28 cellular contexts compared by ENCODE assay signal in genomic region chr4:68434277-68434676, GRCh38. TPM values are rescaled to one million over a fixed set of nuclear protein-coding genes. Genes with fewer than 3 reads are reported as not detected.
"Had no signal": no experiment of that assay in that cellular context is flagged by ENCODE, and none has a peak within 500 bp of the region (broad histone marks: within the 10 kb centered on the region; RNA-seq: fewer than 3 reads in every experiment).

No MANE protein-coding gene starts in this region.

- H3K36me3 ChIP-seq: stomach, suprapubic skin, thoracic aorta, thyroid gland, tibial artery, tibial nerve, transverse colon, upper lobe of left lung, upper lobe of right lung, uterus, vagina had no signal

- H3K27ac ChIP-seq: stomach, suprapubic skin, testis, thoracic aorta, thyroid gland, tibial artery, tibial nerve, transverse colon, upper lobe of left lung, upper lobe of right lung, uterus, vagina had no signal

- FAIRE-seq: urothelium cell line had no signal

- H3K27me3 ChIP-seq: stomach, suprapubic skin, testis, thyroid gland, tibial artery, tibial nerve, transverse colon, upper lobe of left lung, upper lobe of right lung, uterus, vagina had no signal

- H3K4me3 ChIP-seq: stomach, suprapubic skin, testis, thoracic aorta, thyroid gland, tibial artery, tibial nerve, transverse colon, upper lobe of left lung, upper lobe of right lung, uterus, vagina had no signal

- DNase-seq: stimulated activated CD4-positive, alpha-beta T cell treated with anti-CD3 and anti-CD28 coated beads, Interleukin-2, amount 100 ng/mL, for 48 hours; stimulated activated CD4-positive, alpha-beta T cell treated with anti-CD3 and anti-CD28 coated beads, Interleukin-4, amount 100 ng/mL, for 1 hour; stimulated activated CD4-positive, alpha-beta T cell treated with anti-CD3 and anti-CD28 coated beads, Interleukin-4, amount 100 ng/mL, for 24 hours; stimulated activated CD4-positive, alpha-beta T cell treated with anti-CD3 and anti-CD28 coated beads, Interleukin-4, amount 100 ng/mL, for 4 hours; stimulated activated CD8-positive, alpha-beta memory T cell treated with anti-CD3 and anti-CD28 coated beads, Interleukin-4, amount 100 ng/mL, for 48 hours; stimulated activated naive B cell treated with anti-CD40 and anti-IgM and Interleukin-4, amounts not matched to agents 10 μg/mL and 1 μg/mL and 100 μg/mL, for 72 hours; stimulated activated naive CD4-positive, alpha-beta T cell; stimulated activated naive CD4-positive, alpha-beta T cell treated with Interleukin-2 at 50 U/mL for 16 hours; stimulated activated naive CD8-positive, alpha-beta T cell treated with anti-CD3 and anti-CD28 coated beads, Interleukin-15, amount 100 ng/mL, for 72 hours; stimulated activated naive CD8-positive, alpha-beta T cell treated with anti-CD3 and anti-CD28 coated beads, Interleukin-15, Interleukin-2, amounts not matched to agents 100 U/mL and 50 U/mL, for 24 hours; stomach; substantia nigra; testis; thyroid gland; tibial artery; transverse colon; upper lobe of left lung; upper lobe of right lung; uterus had no signal

- H3K4me1 ChIP-seq: stomach, suprapubic skin, testis, thyroid gland, tibial artery, transverse colon, upper lobe of left lung, upper lobe of right lung, uterus, vagina had no signal

- ATAC-seq: stimulated activated effector memory CD8-positive, alpha-beta T cell treated with anti-CD3 and anti-CD28 coated beads, Interleukin-12 subunit alpha, Interleukin-12 subunit beta, amount 100 ng/mL, for 72 hours; stimulated activated memory B cell treated with anti-CD40 and anti-IgM and Interleukin-4, amounts not matched to agents 10 μg/mL and 1 μg/mL and 100 μg/mL, for 72 hours; stimulated activated naive B cell treated with anti-CD40 and anti-IgM and Interleukin-4, amounts not matched to agents 10 μg/mL and 1 μg/mL and 100 μg/mL, for 72 hours; stimulated activated naive CD8-positive, alpha-beta T cell treated with anti-CD3 and anti-CD28 coated beads, Interleukin-15, amount 100 ng/mL, for 72 hours; stimulated activated naive CD8-positive, alpha-beta T cell treated with anti-CD3 and anti-CD28 coated beads, Interleukin-15, Interleukin-2, amounts not matched to agents 100 U/mL and 50 U/mL, for 24 hours; upper lobe of right lung had no signal

- H3K9me3 ChIP-seq: stomach, suprapubic skin, testis, thoracic aorta, thyroid gland, tibial artery, tibial nerve, transverse colon, upper lobe of left lung, upper lobe of right lung, uterus, vagina had no signal

RNA-seq across cellular contexts. Expression of gene TMPRSS11E, which starts 13.0 kb away (rescaled TPM):
- total RNA-seq: subcutaneous adipose tissue, temporal lobe, thoracic aorta, tibial nerve, transverse colon, upper lobe of left lung, upper lobe of right lung, uterus had no signal
